ENCODE assay signal across 14 cellular contexts in genomic region chr5:124605516-124605915, GRCh38.
DNase-seq lines count a peak whose midpoint lies in the region; ATAC-seq and TF ChIP-seq lines count a peak whose summit lies in the region.
"Had no signal": no experiment of that assay in that cellular context is flagged by ENCODE, and none has a peak within 500 bp of the region (broad histone marks: within the 10 kb centered on the region; RNA-seq: fewer than 3 reads in every experiment).

No MANE protein-coding gene starts in this region.

- peaks cover 4% of the 10 kb centered on the region for H3K27me3 Mint-ChIP-seq in GM23338 (ENCODE audit: insufficient read depth, low read depth, poor library complexity)

- WGBS in hepatocyte (ENCODE audit: low lambda C conversion rate, missing lambda C conversion rate) = 64% methylated on average over 4 of the region's 4 CpGs

- H3K4me3 ChIP-seq in GM23338 = no peak overlapping the region
- H3K4me3 ChIP-seq in choroid plexus epithelial cell (ENCODE audit: low read depth, low read length) = no peak overlapping the region
- H3K4me3 ChIP-seq in hepatocyte = no peak overlapping the region
- H3K4me3 ChIP-seq: BLaER1, skin epidermis had no signal

- DNase-seq in GM23338 (ENCODE audit: low spot score) (no peak), choroid plexus epithelial cell (ENCODE audit: low read depth) (peak; percentile 46), hepatocyte (ENCODE audit: low spot score) (peak; percentile 19), putamen (ENCODE audit: low spot score) (peak; percentile 60), dedifferentiated amniotic fluid mesenchymal stem cell (ENCODE audit: extremely low spot score) (no peak)
- DNase-seq in activated CD4-positive, alpha-beta T cell treated with anti-CD3 and anti-CD28 coated beads, Interleukin-2, amount 50 U/mL, for 48 hours = no peak
- no peak for DNase-seq in stimulated activated CD4-positive, alpha-beta T cell treated with anti-CD3 and anti-CD28 coated beads, Interleukin-4, amount 100 ng/mL, for 4 hours
- DNase-seq: NCI-H1048, PC-3 had no signal

- H3K4me1 ChIP-seq in GM23338 (ENCODE audit: insufficient read depth) = no peaks in the 10 kb centered on the region
- H3K4me1 ChIP-seq in hepatocyte (ENCODE audit: insufficient read depth) = no peaks in the 10 kb centered on the region

- H3K9me3 Mint-ChIP-seq in GM23338 = no peaks in the 10 kb centered on the region
- H3K9me3 Mint-ChIP-seq: dendritic cell treated with granulocyte-macrophage colony-stimulating factor and Interleukin-4, amounts not matched to agents 40 ng/mL and 50 ng/mL, for 4 days had no signal

- no peak overlapping the region for H3K27ac Mint-ChIP-seq in GM23338
- H3K27ac Mint-ChIP-seq: dendritic cell treated with granulocyte-macrophage colony-stimulating factor and Interleukin-4, amounts not matched to agents 40 ng/mL and 50 ng/mL, for 4 days had no signal

- H3K36me3 ChIP-seq in GM23338 (ENCODE audit: insufficient read depth) = no peaks in the 10 kb centered on the region
- H3K36me3 ChIP-seq in hepatocyte (replicated peaks; ENCODE audit: insufficient read depth, low read depth) = no peaks in the 10 kb centered on the region
- H3K36me3 ChIP-seq: BLaER1 had no signal

- H3K27ac ChIP-seq in GM23338 (ENCODE audit: low read depth) (no peak overlapping the region), hepatocyte (peak overlapping the region; percentile 11)
- H3K27ac ChIP-seq: BLaER1, HL-60 had no signal

- H3K9me3 ChIP-seq in hepatocyte (ENCODE audit: low read depth) = no peaks in the 10 kb centered on the region

- H3K9me2 ChIP-seq in GM23338 (ENCODE audit: insufficient read depth) (no peaks in the 10 kb centered on the region), hepatocyte (replicated peaks; ENCODE audit: insufficient read depth) (no peaks in the 10 kb centered on the region)

- no peak overlapping the region for H3K4me3 Mint-ChIP-seq in GM23338
- H3K4me3 Mint-ChIP-seq: dendritic cell treated with granulocyte-macrophage colony-stimulating factor and Interleukin-4, amounts not matched to agents 40 ng/mL and 50 ng/mL, for 4 days had no signal

- H3K4me2 ChIP-seq in GM23338 (no peak overlapping the region), hepatocyte (no peak overlapping the region)
- H3K4me2 ChIP-seq: BLaER1 had no signal

- no peak for TF ChIP-seq CTCF in GM23338 (conservative IDR thresholded peaks at IDR 0.05; ENCODE audit: low read depth in 2 of 2)
- no peak for TF ChIP-seq CTCF in choroid plexus epithelial cell (conservative IDR thresholded peaks at IDR 0.05; ENCODE audit: low read depth, low read length)
- TF ChIP-seq CTCF in hepatocyte (IDR thresholded peaks at IDR 0.05; ENCODE audit: poor library complexity) = no peak

- H3K4me1 Mint-ChIP-seq in GM23338 = peaks cover 9% of the 10 kb centered on the region

- peaks cover 4% of the 10 kb centered on the region; the same call in 1 of the 3 replicates for H3K36me3 Mint-ChIP-seq in GM23338 (ENCODE audit: low read depth)

- ATAC-seq in GM23338 (no peak), HG02870 (IDR thresholded peaks at IDR 0.05; ENCODE audit: unreplicated experiment) (no peak)
- ATAC-seq: PC-3 had no signal

- H2AFZ ChIP-seq in GM23338 = peak overlapping the region; percentile 52; the same call in 1 of the 2 replicates
- no peak overlapping the region for H2AFZ ChIP-seq in hepatocyte

- H3K79me2 ChIP-seq in GM23338 (replicated peaks; ENCODE audit: insufficient read depth) (no peaks in the 10 kb centered on the region), hepatocyte (no peaks in the 10 kb centered on the region)

- no peaks in the 10 kb centered on the region for H4K20me1 ChIP-seq in GM23338 (replicated peaks; ENCODE audit: insufficient read depth)
- no peaks in the 10 kb centered on the region for H4K20me1 ChIP-seq in hepatocyte (ENCODE audit: insufficient read depth, poor library complexity, severe bottlenecking)
- H4K20me1 ChIP-seq: BLaER1 had no signal

- H3K27me3 ChIP-seq in GM23338 (ENCODE audit: insufficient read depth) (no peaks in the 10 kb centered on the region), hepatocyte (no peaks in the 10 kb centered on the region)
- H3K27me3 ChIP-seq: BLaER1 had no signal

- H3F3A ChIP-seq in GM23338 (replicated peaks; ENCODE audit: low read depth) = no peaks in the 10 kb centered on the region

TF ChIP-seq in GM23338, 12 proteins besides CTCF, POLR2A, EP300 and RAD21:
- no peak for TF ChIP-seq NANOG (IDR thresholded peaks at IDR 0.05; ENCODE audit: borderline replicate concordance)

Comparison
In these comparisons a context has a peak if more than half of its experiments do, and no peak if none do; other contexts are left out.
1. DNase-seq: peak in choroid plexus epithelial cell (single experiment), hepatocyte (single experiment) and putamen (single experiment); none in GM23338 (single experiment), activated CD4-positive, alpha-beta T cell treated with anti-CD3 and anti-CD28 coated beads, Interleukin-2, amount 50 U/mL, for 48 hours (0 of 2), dedifferentiated amniotic fluid mesenchymal stem cell (single experiment) and stimulated activated CD4-positive, alpha-beta T cell treated with anti-CD3 and anti-CD28 coated beads, Interleukin-4, amount 100 ng/mL, for 4 hours (0 of 2).